1 cellular context compared by ENCODE assay signal in genomic region chr2:43081131-43081745, GRCh38.
TF ChIP-seq lines count a peak whose summit lies in the region.

No MANE protein-coding gene starts in this region.

TF ChIP-seq in IMR-90, 13 proteins besides CTCF, POLR2A, EP300 and RAD21 (continued from another document):
- TF ChIP-seq CHD1 (IDR thresholded peaks at IDR 0.05; ENCODE audit: low read depth, low read length) = no peak
- no peak for TF ChIP-seq RCOR1 (IDR thresholded peaks at IDR 0.05; ENCODE audit: insufficient replicate concordance, low read length)
- no peak for TF ChIP-seq NFE2L2 (IDR thresholded peaks at IDR 0.05; ENCODE audit: low read depth, low read length)
- no peak for TF ChIP-seq RFX5 (IDR thresholded peaks at IDR 0.05; ENCODE audit: low read depth, low read length)
- TF ChIP-seq USF2 (IDR thresholded peaks at IDR 0.05; ENCODE audit: low read depth, low read length) = no peak
- no peak for TF ChIP-seq FOS (IDR thresholded peaks at IDR 0.05; ENCODE audit: low read depth, low read length)
- no peak for TF ChIP-seq MAFK (IDR thresholded peaks at IDR 0.05; ENCODE audit: low read depth, low read length)
- no peak for TF ChIP-seq CEBPB (IDR thresholded peaks at IDR 0.05; ENCODE audit: low read depth, low read length)
- no peak for TF ChIP-seq MAZ (IDR thresholded peaks at IDR 0.05; ENCODE audit: borderline replicate concordance, low read depth, low read length)
